ENCODE assay signal across 8 cellular contexts in genomic region chr20:3820048-3820900, GRCh38. TPM values are rescaled to one million over a fixed set of nuclear protein-coding genes. Genes with fewer than 3 reads are reported as not detected.
A peak's percentile ranks its signal among the peaks of the same experiment; 100 is the strongest.
DNase-seq lines count a peak whose midpoint lies in the region; ATAC-seq and TF ChIP-seq lines count a peak whose summit lies in the region.

Gene AP5S1, plus strand, starts transcription at chr20:3820547. Its CDS starts 1,571 bp downstream, at chr20:3822118.

- H3K9me3 ChIP-seq in SK-N-SH (no peaks in the 10 kb centered on the region), osteoblast (ENCODE audit: low read depth, low read length) (no peaks in the 10 kb centered on the region), thymus (ENCODE audit: control insufficient read depth) (no peaks in the 10 kb centered on the region)

- H4K20me1 ChIP-seq in SK-N-SH (ENCODE audit: insufficient read depth) = no peaks in the 10 kb centered on the region
- no peaks in the 10 kb centered on the region for H4K20me1 ChIP-seq in osteoblast (ENCODE audit: insufficient read depth, low read length)

- peak within 1 kb of the TSS; percentile 91 for H3K4me2 ChIP-seq in SK-N-SH
- H3K4me2 ChIP-seq in osteoblast (ENCODE audit: insufficient read depth, low read length) = peak within 1 kb of the TSS; percentile 96

- TF ChIP-seq RAD21 in SK-N-SH (IDR thresholded peaks at IDR 0.05; ENCODE audit: low read length) = peak; percentile 64

- H3K36me3 ChIP-seq in SK-N-SH (replicated peaks in 1 of 2; ENCODE audit: control insufficient read depth in 1 of 2, insufficient read depth in 2 of 2, low read length in 1 of 2) (peaks cover 12 to 24% of the 10 kb centered on the region in 2 experiments), osteoblast (ENCODE audit: insufficient read depth, low read length) (peaks cover 26% of the 10 kb centered on the region), thymus (ENCODE audit: control insufficient read depth, insufficient read depth) (peaks cover 23% of the 10 kb centered on the region)

- CTCF ChIA-PET in SK-N-SH (lab: Yijun Ruan, JAX) = interaction anchor here (0.7 to 8.8 kb wide), 33 partner anchors 9 to 290 kb away, joined by 3 to 161 read pairs (median 5); partner anchors contain the start of genes ADISSP, CDC25B, CENPB and MAVS

- DNase-seq in GM10266 (ENCODE audit: extremely low spot score) (peak; percentile 93), NCI-H1048 (lab: John Stamatoyannopoulos, UW) (peak; percentile 72), SK-N-SH (peak; percentile 93), glomerular endothelial cell (ENCODE audit: extremely low read depth, low read depth, low spot score) (no peak), osteoblast (ENCODE audit: insufficient read length, low spot score, missing footprints) (peak; percentile 96)
- peak; percentile 86 for DNase-seq in activated naive CD4-positive, alpha-beta T cell treated with anti-CD3 and anti-CD28 coated beads, Interleukin-2, amount 50 U/mL, for 16 hours

- under 1% methylated on average over 34 of the region's 96 CpGs for WGBS in SK-N-SH (ENCODE audit: low lambda C conversion rate)
- WGBS in thymus = under 1% methylated on average over 96 of the region's 96 CpGs

- H3K4me1 ChIP-seq in SK-N-SH (ENCODE audit: control insufficient read depth in 1 of 2, insufficient read depth in 2 of 2, low read depth in 1 of 2, low read length in 1 of 2) (peaks cover 11 to 23% of the 10 kb centered on the region in 2 experiments; a peak in 2 of 4 replicates), osteoblast (ENCODE audit: insufficient read depth, low read length) (peaks cover 18% of the 10 kb centered on the region), thymus (ENCODE audit: control insufficient read depth, insufficient read depth, low read length) (peaks cover 20% of the 10 kb centered on the region)

- H3K79me2 ChIP-seq in SK-N-SH (ENCODE audit: insufficient read depth) (peaks cover 17% of the 10 kb centered on the region), osteoblast (ENCODE audit: insufficient read depth, low read length) (peaks cover 17% of the 10 kb centered on the region)

- no peaks in the 10 kb centered on the region for H3K9me2 ChIP-seq in SK-N-SH

- H3K4me3 ChIP-seq in SK-N-SH (ENCODE audit: low read depth in 2 of 2, low read length in 1 of 2) = peak within 1 kb of the TSS; percentile 80 to 84
- peak within 1 kb of the TSS; percentile 98 for H3K4me3 ChIP-seq in osteoblast (ENCODE audit: insufficient read depth, low read length)
- peak within 1 kb of the TSS; percentile 84 for H3K4me3 ChIP-seq in thymus (ENCODE audit: low read length)

- TF ChIP-seq CTCF in GM10266 (IDR thresholded peaks at IDR 0.05; ENCODE audit: control insufficient read depth, insufficient read depth, low read depth, missing control alignments) = peak; percentile 97
- peak; percentile 98 for TF ChIP-seq CTCF in SK-N-SH (IDR thresholded peaks at IDR 0.05)
- peak; percentile 76 for TF ChIP-seq CTCF in osteoblast (IDR thresholded peaks at IDR 0.05; ENCODE audit: extremely low read depth, low read depth, low read length)

- peak; percentile 76 for ATAC-seq in HG02588 (IDR thresholded peaks at IDR 0.05; ENCODE audit: unreplicated experiment)

- peak within 1 kb of the TSS; percentile 93 for H3K9ac ChIP-seq in SK-N-SH

- POLR2A ChIA-PET in SK-N-SH (lab: Yijun Ruan, JAX) = interaction anchor here (0.5 to 2.0 kb wide), 18 partner anchors 8 to 1168 kb away, joined by 3 to 20 read pairs (median 4); partner anchors contain the start of genes ADISSP, CDC25B, CENPB and MAVS

- H3F3A ChIP-seq in SK-N-SH (replicated peaks; ENCODE audit: insufficient read depth) = no peaks in the 10 kb centered on the region

- H3K27ac ChIP-seq in SK-N-SH (ENCODE audit: low read depth in 2 of 2, low read length in 1 of 2) (peak within 1 kb of the TSS; percentile 92 to 97), osteoblast (ENCODE audit: low read depth, low read length) (peak within 1 kb of the TSS; percentile 100), thymus (ENCODE audit: low read depth) (peak within 1 kb of the TSS; percentile 100)

- 0 out of 4 replicates have a peak, but pooled peaks of 1 of the 2 experiments have one; percentile 3 for TF ChIP-seq EP300 in SK-N-SH (IDR thresholded peaks at IDR 0.05; ENCODE audit: borderline replicate concordance in 1 of 2, low read depth in 1 of 2, low read length in 1 of 2)

- H2AFZ ChIP-seq in SK-N-SH (ENCODE audit: low read depth) = peak within 1 kb of the TSS; percentile 84
- H2AFZ ChIP-seq in osteoblast (ENCODE audit: low read length) = peak within 1 kb of the TSS; percentile 93

- H3K27me3 ChIP-seq in SK-N-SH (ENCODE audit: insufficient read depth) (no peaks in the 10 kb centered on the region), osteoblast (ENCODE audit: insufficient read depth, low read length) (no peaks in the 10 kb centered on the region), thymus (ENCODE audit: control insufficient read depth, insufficient read depth) (no peaks in the 10 kb centered on the region)

TF ChIP-seq in SK-N-SH, 30 proteins besides CTCF, POLR2A, EP300 and RAD21 (continues in another document):
- TF ChIP-seq SIN3A (IDR thresholded peaks at IDR 0.05; ENCODE audit: borderline replicate concordance, low read depth, low read length) (peak; percentile 61; the same call in 1 of the 2 replicates), NRF1 (IDR thresholded peaks at IDR 0.05; ENCODE audit: low read depth, low read length) (peak; percentile 82), NFIC (IDR thresholded peaks at IDR 0.05; ENCODE audit: borderline replicate concordance) (no peak), USF2 (IDR thresholded peaks at IDR 0.05; ENCODE audit: borderline replicate concordance, low read depth, low read length) (no peak), FOXM1 (IDR thresholded peaks at IDR 0.05; ENCODE audit: low read depth) (0 out of 2 replicates have a peak, but pooled peaks have one; percentile 49), MXI1 (IDR thresholded peaks at IDR 0.05; ENCODE audit: low read depth, low read length) (peak; percentile 55; the same call in 1 of the 2 replicates), GATA2 (CRISPR knock-in tag; IDR thresholded peaks at IDR 0.05) (no peak), FOSL2 (IDR thresholded peaks at IDR 0.05; ENCODE audit: borderline replicate concordance, low read depth) (no peak), RFX5 (IDR thresholded peaks at IDR 0.05; ENCODE audit: low read length) (peak; percentile 43; the same call in 1 of the 2 replicates), RXRA (IDR thresholded peaks at IDR 0.05; ENCODE audit: borderline replicate concordance, low read depth) (no peak; the same call in 1 of the 2 replicates), MEF2A (IDR thresholded peaks at IDR 0.05; ENCODE audit: borderline replicate concordance, low read depth) (peak; percentile 3; the same call in 1 of the 2 replicates), PBX3 (IDR thresholded peaks at IDR 0.05) (peak; percentile 35), CHD2 (IDR thresholded peaks at IDR 0.05; ENCODE audit: low read length, partially characterized antibody) (peak; percentile 89), FOXJ3 (CRISPR knock-in tag; IDR thresholded peaks at IDR 0.05) (no peak), REST (IDR thresholded peaks at IDR 0.05; ENCODE audit: low read depth, low read length) (no peak; the same call in 1 of the 2 replicates), ELF1 (IDR thresholded peaks at IDR 0.05) (0 out of 2 replicates have a peak, but pooled peaks have one; percentile 39), SMC3 (IDR thresholded peaks at IDR 0.05; ENCODE audit: low read depth, low read length) (peak; percentile 73)

RNA-seq across cellular contexts. Expression of gene AP5S1, which starts in this region (rescaled TPM):
- 8.6 and 10.3 TPM in 2 replicates for polyA plus RNA-seq in SK-N-SH (2012; rRNA removed)
- polyA plus RNA-seq in SK-N-SH (2012; cell fraction: cytosol; rRNA removed) = 4.7 and 6.5 TPM in 2 replicates
- polyA plus RNA-seq in SK-N-SH (2012; cell fraction: nucleus; rRNA removed) = 9.7 and 10.8 TPM in 2 replicates
- 16.5 and 17.6 TPM in 2 replicates for total RNA-seq in glomerular endothelial cell
- total RNA-seq in osteoblast = 23.9 and 25.3 TPM in 2 replicates
- 8.4 TPM for polyA plus RNA-seq in thymus
